ENCODE assay signal across 1 cellular context in genomic region chr9:34379334-34380033, GRCh38.
TF ChIP-seq lines count a peak whose summit lies in the region.

No MANE protein-coding gene starts in this region.

TF ChIP-seq in HEK293, 187 proteins besides CTCF, POLR2A, EP300 and RAD21 (continued from another document and continues in another):
- TF ChIP-seq, protein P1, sequence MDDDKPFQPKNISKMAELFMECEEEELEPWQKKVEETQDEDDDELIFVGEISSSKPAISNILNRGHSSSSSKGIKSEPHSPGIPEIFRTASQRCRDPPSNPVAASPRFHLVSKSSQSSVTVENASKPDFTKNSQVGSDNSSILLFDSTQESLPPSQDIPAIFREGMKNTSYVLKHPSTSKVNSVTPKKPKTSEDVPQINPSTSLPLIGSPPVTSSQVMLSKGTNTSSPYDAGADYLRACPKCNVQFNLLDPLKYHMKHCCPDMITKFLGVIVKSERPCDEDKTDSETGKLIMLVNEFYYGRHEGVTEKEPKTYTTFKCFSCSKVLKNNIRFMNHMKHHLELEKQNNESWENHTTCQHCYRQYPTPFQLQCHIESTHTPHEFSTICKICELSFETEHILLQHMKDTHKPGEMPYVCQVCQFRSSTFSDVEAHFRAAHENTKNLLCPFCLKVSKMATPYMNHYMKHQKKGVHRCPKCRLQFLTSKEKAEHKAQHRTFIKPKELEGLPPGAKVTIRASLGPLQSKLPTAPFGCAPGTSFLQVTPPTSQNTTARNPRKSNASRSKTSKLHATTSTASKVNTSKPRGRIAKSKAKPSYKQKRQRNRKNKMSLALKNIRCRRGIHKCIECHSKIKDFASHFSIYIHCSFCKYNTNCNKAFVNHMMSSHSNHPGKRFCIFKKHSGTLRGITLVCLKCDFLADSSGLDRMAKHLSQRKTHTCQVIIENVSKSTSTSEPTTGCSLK (tag by site-specific recombination; IDR thresholded peaks at IDR 0.05): no peak
- TF ChIP-seq ZNF416 (tag by site-specific recombination; IDR thresholded peaks at IDR 0.05) (no peak), PRDM1 (tag by site-specific recombination; IDR thresholded peaks at IDR 0.05) (no peak), ZNF701 (tag by site-specific recombination; IDR thresholded peaks at IDR 0.05) (no peak), HOXD13 (CRISPR knock-in tag; IDR thresholded peaks at IDR 0.05; ENCODE audit: borderline replicate concordance) (no peak), ZNF768 (tag by site-specific recombination; IDR thresholded peaks at IDR 0.05) (no peak), ZBTB49 (tag by site-specific recombination; IDR thresholded peaks at IDR 0.05; ENCODE audit: low read depth) (no peak), SP2 (tag by site-specific recombination; IDR thresholded peaks at IDR 0.05) (peak; percentile 31; the same call in 1 of the 2 replicates), ZNF670 (tag by site-specific recombination; IDR thresholded peaks at IDR 0.05; ENCODE audit: low read depth) (no peak), ZNF777 (tag by site-specific recombination; IDR thresholded peaks at IDR 0.05; ENCODE audit: borderline replicate concordance) (no peak), ZNF510 (tag by site-specific recombination; IDR thresholded peaks at IDR 0.05; ENCODE audit: insufficient replicate concordance) (no peak), ZNF501 (tag by site-specific recombination; IDR thresholded peaks at IDR 0.05) (no peak; the same call in 1 of the 2 replicates), ZNF623 (tag by site-specific recombination; IDR thresholded peaks at IDR 0.05) (no peak), ZFP37 (tag by site-specific recombination; IDR thresholded peaks at IDR 0.05) (no peak), ZNF24 (tag by site-specific recombination; IDR thresholded peaks at IDR 0.05) (no peak), ZBTB48 (tag by site-specific recombination; IDR thresholded peaks at IDR 0.05) (peak; percentile 99), KLF1 (tag by site-specific recombination; IDR thresholded peaks at IDR 0.05) (no peak), ZNF404 (tag by site-specific recombination; IDR thresholded peaks at IDR 0.05) (no peak), ZNF266 (tag by site-specific recombination; IDR thresholded peaks at IDR 0.05; ENCODE audit: low read depth) (no peak), ZNF645 (tag by site-specific recombination; IDR thresholded peaks at IDR 0.05) (no peak), GLIS2 (tag by site-specific recombination; IDR thresholded peaks at IDR 0.05) (no peak), BCL11A (tag by site-specific recombination; IDR thresholded peaks at IDR 0.05; ENCODE audit: low read depth) (peak; percentile 88), ZNF677 (tag by site-specific recombination; IDR thresholded peaks at IDR 0.05) (no peak), ZSCAN30 (tag by site-specific recombination; IDR thresholded peaks at IDR 0.05) (no peak), ZNF155 (tag by site-specific recombination; IDR thresholded peaks at IDR 0.05) (no peak), ZNF211 (tag by site-specific recombination; IDR thresholded peaks at IDR 0.05; ENCODE audit: low read depth) (no peak), ZNF202 (tag by site-specific recombination; IDR thresholded peaks at IDR 0.05; ENCODE audit: borderline replicate concordance) (no peak), BCL11B (tag by site-specific recombination; IDR thresholded peaks at IDR 0.05; ENCODE audit: low read depth) (peak; percentile 99), ZNF132 (tag by site-specific recombination; IDR thresholded peaks at IDR 0.05; ENCODE audit: borderline replicate concordance) (no peak), ZNF571 (tag by site-specific recombination; IDR thresholded peaks at IDR 0.05) (no peak), ZNF529 (tag by site-specific recombination; IDR thresholded peaks at IDR 0.05; ENCODE audit: insufficient replicate concordance) (no peak), ZNF792 (tag by site-specific recombination; IDR thresholded peaks at IDR 0.05) (no peak), ZNF19 (tag by site-specific recombination; IDR thresholded peaks at IDR 0.05; ENCODE audit: low read depth) (no peak), ZNF610 (tag by site-specific recombination; IDR thresholded peaks at IDR 0.05; ENCODE audit: borderline replicate concordance) (no peak), ZNF10 (tag by site-specific recombination; IDR thresholded peaks at IDR 0.05) (no peak), ZNF560 (tag by site-specific recombination; IDR thresholded peaks at IDR 0.05; ENCODE audit: borderline replicate concordance) (no peak), ZBTB17 (tag by site-specific recombination; IDR thresholded peaks at IDR 0.05) (0 out of 2 replicates have a peak, but pooled peaks have one; percentile 26), ELK4 (IDR thresholded peaks at IDR 0.05; ENCODE audit: borderline replicate concordance, low read depth, low read length) (no peak), ZNF214 (tag by site-specific recombination; IDR thresholded peaks at IDR 0.05; ENCODE audit: borderline replicate concordance) (no peak), ZNF837 (tag by site-specific recombination; IDR thresholded peaks at IDR 0.05) (no peak), ZNF707 (tag by site-specific recombination; IDR thresholded peaks at IDR 0.05) (no peak)
- TF ChIP-seq, protein P2, sequence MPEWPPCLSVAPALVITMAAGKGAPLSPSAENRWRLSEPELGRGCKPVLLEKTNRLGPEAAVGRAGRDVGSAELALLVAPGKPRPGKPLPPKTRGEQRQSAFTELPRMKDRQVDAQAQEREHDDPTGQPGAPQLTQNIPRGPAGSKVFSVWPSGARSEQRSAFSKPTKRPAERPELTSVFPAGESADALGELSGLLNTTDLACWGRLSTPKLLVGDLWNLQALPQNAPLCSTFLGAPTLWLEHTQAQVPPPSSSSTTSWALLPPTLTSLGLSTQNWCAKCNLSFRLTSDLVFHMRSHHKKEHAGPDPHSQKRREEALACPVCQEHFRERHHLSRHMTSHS (tag by site-specific recombination; IDR thresholded peaks at IDR 0.05): no peak
- TF ChIP-seq, protein P3, sequence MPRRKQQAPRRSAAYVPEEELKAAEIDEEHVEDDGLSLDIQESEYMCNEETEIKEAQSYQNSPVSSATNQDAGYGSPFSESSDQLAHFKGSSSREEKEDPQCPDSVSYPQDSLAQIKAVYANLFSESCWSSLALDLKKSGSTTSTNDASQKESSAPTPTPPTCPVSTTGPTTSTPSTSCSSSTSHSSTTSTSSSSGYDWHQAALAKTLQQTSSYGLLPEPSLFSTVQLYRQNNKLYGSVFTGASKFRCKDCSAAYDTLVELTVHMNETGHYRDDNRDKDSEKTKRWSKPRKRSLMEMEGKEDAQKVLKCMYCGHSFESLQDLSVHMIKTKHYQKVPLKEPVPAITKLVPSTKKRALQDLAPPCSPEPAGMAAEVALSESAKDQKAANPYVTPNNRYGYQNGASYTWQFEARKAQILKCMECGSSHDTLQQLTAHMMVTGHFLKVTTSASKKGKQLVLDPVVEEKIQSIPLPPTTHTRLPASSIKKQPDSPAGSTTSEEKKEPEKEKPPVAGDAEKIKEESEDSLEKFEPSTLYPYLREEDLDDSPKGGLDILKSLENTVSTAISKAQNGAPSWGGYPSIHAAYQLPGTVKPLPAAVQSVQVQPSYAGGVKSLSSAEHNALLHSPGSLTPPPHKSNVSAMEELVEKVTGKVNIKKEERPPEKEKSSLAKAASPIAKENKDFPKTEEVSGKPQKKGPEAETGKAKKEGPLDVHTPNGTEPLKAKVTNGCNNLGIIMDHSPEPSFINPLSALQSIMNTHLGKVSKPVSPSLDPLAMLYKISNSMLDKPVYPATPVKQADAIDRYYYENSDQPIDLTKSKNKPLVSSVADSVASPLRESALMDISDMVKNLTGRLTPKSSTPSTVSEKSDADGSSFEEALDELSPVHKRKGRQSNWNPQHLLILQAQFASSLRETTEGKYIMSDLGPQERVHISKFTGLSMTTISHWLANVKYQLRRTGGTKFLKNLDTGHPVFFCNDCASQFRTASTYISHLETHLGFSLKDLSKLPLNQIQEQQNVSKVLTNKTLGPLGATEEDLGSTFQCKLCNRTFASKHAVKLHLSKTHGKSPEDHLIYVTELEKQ (tag by site-specific recombination; IDR thresholded peaks at IDR 0.05; ENCODE audit: borderline replicate concordance): no peak
- TF ChIP-seq, protein P4, sequence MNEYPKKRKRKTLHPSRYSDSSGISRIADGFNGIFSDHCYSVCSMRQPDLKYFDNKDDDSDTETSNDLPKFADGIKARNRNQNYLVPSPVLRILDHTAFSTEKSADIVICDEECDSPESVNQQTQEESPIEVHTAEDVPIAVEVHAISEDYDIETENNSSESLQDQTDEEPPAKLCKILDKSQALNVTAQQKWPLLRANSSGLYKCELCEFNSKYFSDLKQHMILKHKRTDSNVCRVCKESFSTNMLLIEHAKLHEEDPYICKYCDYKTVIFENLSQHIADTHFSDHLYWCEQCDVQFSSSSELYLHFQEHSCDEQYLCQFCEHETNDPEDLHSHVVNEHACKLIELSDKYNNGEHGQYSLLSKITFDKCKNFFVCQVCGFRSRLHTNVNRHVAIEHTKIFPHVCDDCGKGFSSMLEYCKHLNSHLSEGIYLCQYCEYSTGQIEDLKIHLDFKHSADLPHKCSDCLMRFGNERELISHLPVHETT (tag by site-specific recombination; IDR thresholded peaks at IDR 0.05): no peak
- TF ChIP-seq, protein P5, sequence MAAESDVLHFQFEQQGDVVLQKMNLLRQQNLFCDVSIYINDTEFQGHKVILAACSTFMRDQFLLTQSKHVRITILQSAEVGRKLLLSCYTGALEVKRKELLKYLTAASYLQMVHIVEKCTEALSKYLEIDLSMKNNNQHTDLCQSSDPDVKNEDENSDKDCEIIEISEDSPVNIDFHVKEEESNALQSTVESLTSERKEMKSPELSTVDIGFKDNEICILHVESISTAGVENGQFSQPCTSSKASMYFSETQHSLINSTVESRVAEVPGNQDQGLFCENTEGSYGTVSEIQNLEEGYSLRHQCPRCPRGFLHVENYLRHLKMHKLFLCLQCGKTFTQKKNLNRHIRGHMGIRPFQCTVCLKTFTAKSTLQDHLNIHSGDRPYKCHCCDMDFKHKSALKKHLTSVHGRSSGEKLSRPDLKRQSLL (tag by site-specific recombination; IDR thresholded peaks at IDR 0.05): no peak
- TF ChIP-seq, protein P6, sequence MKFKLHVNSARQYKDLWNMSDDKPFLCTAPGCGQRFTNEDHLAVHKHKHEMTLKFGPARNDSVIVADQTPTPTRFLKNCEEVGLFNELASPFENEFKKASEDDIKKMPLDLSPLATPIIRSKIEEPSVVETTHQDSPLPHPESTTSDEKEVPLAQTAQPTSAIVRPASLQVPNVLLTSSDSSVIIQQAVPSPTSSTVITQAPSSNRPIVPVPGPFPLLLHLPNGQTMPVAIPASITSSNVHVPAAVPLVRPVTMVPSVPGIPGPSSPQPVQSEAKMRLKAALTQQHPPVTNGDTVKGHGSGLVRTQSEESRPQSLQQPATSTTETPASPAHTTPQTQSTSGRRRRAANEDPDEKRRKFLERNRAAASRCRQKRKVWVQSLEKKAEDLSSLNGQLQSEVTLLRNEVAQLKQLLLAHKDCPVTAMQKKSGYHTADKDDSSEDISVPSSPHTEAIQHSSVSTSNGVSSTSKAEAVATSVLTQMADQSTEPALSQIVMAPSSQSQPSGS (tag by site-specific recombination; IDR thresholded peaks at IDR 0.05; ENCODE audit: low read depth): no peak
- TF ChIP-seq, protein P7, sequence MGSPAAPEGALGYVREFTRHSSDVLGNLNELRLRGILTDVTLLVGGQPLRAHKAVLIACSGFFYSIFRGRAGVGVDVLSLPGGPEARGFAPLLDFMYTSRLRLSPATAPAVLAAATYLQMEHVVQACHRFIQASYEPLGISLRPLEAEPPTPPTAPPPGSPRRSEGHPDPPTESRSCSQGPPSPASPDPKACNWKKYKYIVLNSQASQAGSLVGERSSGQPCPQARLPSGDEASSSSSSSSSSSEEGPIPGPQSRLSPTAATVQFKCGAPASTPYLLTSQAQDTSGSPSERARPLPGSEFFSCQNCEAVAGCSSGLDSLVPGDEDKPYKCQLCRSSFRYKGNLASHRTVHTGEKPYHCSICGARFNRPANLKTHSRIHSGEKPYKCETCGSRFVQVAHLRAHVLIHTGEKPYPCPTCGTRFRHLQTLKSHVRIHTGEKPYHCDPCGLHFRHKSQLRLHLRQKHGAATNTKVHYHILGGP (tag by site-specific recombination; IDR thresholded peaks at IDR 0.05): no peak
- TF ChIP-seq, protein P8, sequence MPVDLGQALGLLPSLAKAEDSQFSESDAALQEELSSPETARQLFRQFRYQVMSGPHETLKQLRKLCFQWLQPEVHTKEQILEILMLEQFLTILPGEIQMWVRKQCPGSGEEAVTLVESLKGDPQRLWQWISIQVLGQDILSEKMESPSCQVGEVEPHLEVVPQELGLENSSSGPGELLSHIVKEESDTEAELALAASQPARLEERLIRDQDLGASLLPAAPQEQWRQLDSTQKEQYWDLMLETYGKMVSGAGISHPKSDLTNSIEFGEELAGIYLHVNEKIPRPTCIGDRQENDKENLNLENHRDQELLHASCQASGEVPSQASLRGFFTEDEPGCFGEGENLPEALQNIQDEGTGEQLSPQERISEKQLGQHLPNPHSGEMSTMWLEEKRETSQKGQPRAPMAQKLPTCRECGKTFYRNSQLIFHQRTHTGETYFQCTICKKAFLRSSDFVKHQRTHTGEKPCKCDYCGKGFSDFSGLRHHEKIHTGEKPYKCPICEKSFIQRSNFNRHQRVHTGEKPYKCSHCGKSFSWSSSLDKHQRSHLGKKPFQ (tag by site-specific recombination; IDR thresholded peaks at IDR 0.05): no peak
